8 cellular contexts compared by ENCODE assay signal in the genomic region with DNA sequence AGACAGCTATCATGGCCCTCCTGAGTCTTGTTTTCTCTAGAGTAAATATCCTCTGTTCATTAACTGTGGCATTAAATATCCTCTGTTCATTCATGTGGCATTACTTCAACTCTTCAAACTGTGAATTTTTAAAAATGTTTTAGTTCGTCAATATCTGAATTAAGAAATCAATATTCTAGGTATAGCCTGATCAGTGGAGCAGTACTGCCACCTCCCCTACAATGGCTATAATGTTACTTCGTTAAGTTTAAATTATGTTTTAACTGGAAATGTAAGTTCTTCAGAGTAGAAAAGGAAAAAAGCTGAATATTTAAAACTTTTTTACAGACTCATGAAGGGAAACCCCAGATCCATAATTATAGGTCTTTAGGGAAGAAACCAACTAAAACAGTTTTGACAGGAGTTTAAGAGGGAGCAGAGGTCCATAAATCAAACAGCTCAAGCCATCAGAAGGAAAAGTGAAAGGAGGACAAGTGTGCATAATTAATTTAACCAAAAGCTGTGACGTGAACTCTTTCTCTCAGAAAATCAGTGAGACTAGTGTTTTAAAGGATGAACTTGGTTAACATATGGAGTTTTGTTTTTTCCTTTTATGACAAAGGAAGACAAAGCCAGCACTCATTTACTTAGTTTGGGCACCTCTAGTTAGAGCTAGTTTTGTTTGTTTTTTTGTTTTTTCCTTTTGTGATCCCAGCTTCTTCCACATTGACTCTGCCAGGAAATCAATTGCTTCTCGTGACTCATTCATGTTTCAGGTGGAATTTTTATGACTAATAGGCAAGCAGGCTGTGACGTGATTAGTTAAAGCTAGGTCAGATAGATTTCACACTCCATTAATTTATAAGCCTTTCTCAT. TPM values are rescaled to one million over a fixed set of nuclear protein-coding genes. Genes with fewer than 3 reads are reported as not detected.
DNase-seq lines count a peak whose midpoint lies in the region; ATAC-seq and TF ChIP-seq lines count a peak whose summit lies in the region.

No MANE protein-coding gene starts in this region.

- H3K27ac Mint-ChIP-seq in natural killer cell treated with Interleukin-12 subunit alpha and Interleukin-12 subunit beta and Interleukin-15 and Interleukin-18, amount 100 ng/mL, for 72 hours, result peak overlapping the region; percentile 0 to 28
- no peak overlapping the region for H3K27ac Mint-ChIP-seq in natural killer cell

- intact Hi-C loops in natural killer cell (cut with micrococcal nuclease) (no loop called here), uterus (cut with DNase I; ENCODE audit: low total_unique reads) (no loop called here), ovary (cut with DNase I) (no loop called here)

- TF ChIP-seq POLR2A in uterus (IDR thresholded peaks at IDR 0.05), result no peak
- no peak for TF ChIP-seq POLR2A in ovary (IDR thresholded peaks at IDR 0.05)

- no peak for TF ChIP-seq CTCF in natural killer cell (IDR thresholded peaks at IDR 0.05)
- no peak for TF ChIP-seq CTCF in uterus (IDR thresholded peaks at IDR 0.05)
- TF ChIP-seq CTCF in ovary (IDR thresholded peaks at IDR 0.05), result no peak

- H3K27me3 ChIP-seq in uterus (no peaks in the 10 kb centered on the region), ovary (no peaks in the 10 kb centered on the region)

- H3K4me1 ChIP-seq in uterus, result no peaks in the 10 kb centered on the region
- no peaks in the 10 kb centered on the region for H3K4me1 ChIP-seq in ovary (ENCODE audit: insufficient read depth)

- WGBS in ovary, 3 donors, result 69 to 76% (median 74%) methylated on average over 5 of the region's 5 CpGs

- peaks cover 0 to 10% of the 10 kb centered on the region in 2 donors for H3K4me1 Mint-ChIP-seq in natural killer cell treated with Interleukin-12 subunit alpha and Interleukin-12 subunit beta and Interleukin-15 and Interleukin-18, amount 100 ng/mL, for 72 hours (ENCODE audit: low read depth in 2 of 2)
- H3K4me1 Mint-ChIP-seq in natural killer cell, result no peaks in the 10 kb centered on the region

- H3K27ac ChIP-seq in uterus, result peak overlapping the region; percentile 59 to 70
- no peak overlapping the region for H3K27ac ChIP-seq in ovary

- H3K9me3 Mint-ChIP-seq in natural killer cell treated with Interleukin-12 subunit alpha and Interleukin-12 subunit beta and Interleukin-15 and Interleukin-18, amount 100 ng/mL, for 72 hours, result no peaks in the 10 kb centered on the region
- no peaks in the 10 kb centered on the region for H3K9me3 Mint-ChIP-seq in natural killer cell

- peak in 1 of 2 donors; percentile 56 for ATAC-seq in natural killer cell treated with Interleukin-12 subunit alpha and Interleukin-12 subunit beta and Interleukin-15 and Interleukin-18, amount 100 ng/mL, for 72 hours
- no peak for ATAC-seq in natural killer cell

- H3K27me3 Mint-ChIP-seq in natural killer cell treated with Interleukin-12 subunit alpha and Interleukin-12 subunit beta and Interleukin-15 and Interleukin-18, amount 100 ng/mL, for 72 hours, result no peaks in the 10 kb centered on the region
- no peaks in the 10 kb centered on the region for H3K27me3 Mint-ChIP-seq in natural killer cell (ENCODE audit: low read depth in 2 of 2)

- no peaks in the 10 kb centered on the region for H3K36me3 ChIP-seq in uterus
- no peaks in the 10 kb centered on the region for H3K36me3 ChIP-seq in ovary

- H3K36me3 Mint-ChIP-seq in natural killer cell treated with Interleukin-12 subunit alpha and Interleukin-12 subunit beta and Interleukin-15 and Interleukin-18, amount 100 ng/mL, for 72 hours, result peaks cover 10% of the 10 kb centered on the region
- no peaks in the 10 kb centered on the region for H3K36me3 Mint-ChIP-seq in natural killer cell

- no peak for DNase-seq in natural killer cell treated with Interleukin-12 subunit alpha and Interleukin-12 subunit beta and Interleukin-15 and Interleukin-18, amount 100 ng/mL, for 72 hours (ENCODE audit: low spot score)
- DNase-seq in natural killer cell (no peak), SW 1271 (lab: John Stamatoyannopoulos, UW) (peak; percentile 32 to 76), glomerular visceral epithelial cell (ENCODE audit: extremely low spot score) (peak; percentile 80), uterus (no peak), SK-N-DZ (ENCODE audit: low spot score) (no peak), ovary (no peak), NCI-H1694 (lab: John Stamatoyannopoulos, UW) (no peak)

- no peak for TF ChIP-seq EP300 in ovary (IDR thresholded peaks at IDR 0.05)

- no peaks in the 10 kb centered on the region for H3K9me3 ChIP-seq in uterus
- H3K9me3 ChIP-seq in ovary, result no peaks in the 10 kb centered on the region

- H3K4me3 Mint-ChIP-seq in natural killer cell treated with Interleukin-12 subunit alpha and Interleukin-12 subunit beta and Interleukin-15 and Interleukin-18, amount 100 ng/mL, for 72 hours, result peak overlapping the region; percentile 22
- no peak overlapping the region for H3K4me3 Mint-ChIP-seq in natural killer cell

- H3K4me3 ChIP-seq in uterus, result no peak overlapping the region
- H3K4me3 ChIP-seq in ovary, result no peak overlapping the region

RNA-seq across cellular contexts. Expression of gene RBBP8, which starts 44.9 kb away (rescaled TPM):
- 10 to 100 TPM; 32.2 to 73.9 TPM for total RNA-seq in natural killer cell treated with Interleukin-12 subunit alpha and Interleukin-12 subunit beta and Interleukin-15 and Interleukin-18, amount 100 ng/mL, for 72 hours
- total RNA-seq in natural killer cell (10 to 100 TPM; 11.6 to 18.7 (median 12.1) TPM), uterus (10 to 100 TPM; 34.8 to 43.5 (median 43.3) TPM), ovary (10 to 100 TPM; 10.4 to 59.4 (median 14.8) TPM)
- polyA plus RNA-seq in SK-N-DZ (2014; cell fraction: cytosol; rRNA removed), result 44.9 and 66.1 TPM in 2 replicates
- polyA plus RNA-seq in SK-N-DZ (2014; cell fraction: nucleus; rRNA removed), result 32.8 and 49.0 TPM in 2 replicates
- 1 to 10 TPM; 7.3 to 8.9 TPM for polyA plus RNA-seq in ovary

Comparison
In these comparisons a context has a peak if more than half of its experiments do, and no peak if none do; other contexts are left out.
1. H3K27ac Mint-ChIP-seq: peak in natural killer cell treated with Interleukin-12 subunit alpha and Interleukin-12 subunit beta and Interleukin-15 and Interleukin-18, amount 100 ng/mL, for 72 hours (2 of 2); none in natural killer cell (0 of 2).
2. DNase-seq: peak in SW 1271 (2 of 2) and glomerular visceral epithelial cell (single experiment); none in natural killer cell treated with Interleukin-12 subunit alpha and Interleukin-12 subunit beta and Interleukin-15 and Interleukin-18, amount 100 ng/mL, for 72 hours (single experiment), natural killer cell (single experiment), uterus (0 of 2), SK-N-DZ (single experiment), ovary (0 of 5) and NCI-H1694 (single experiment).
3. H3K27ac ChIP-seq: peak in uterus (2 of 2); none in ovary (0 of 2).